12 cellular contexts compared by ENCODE assay signal in genomic region chr11:46697303-46697702, GRCh38. TPM values are rescaled to one million over a fixed set of nuclear protein-coding genes. Genes with fewer than 3 reads are reported as not detected.
A peak's percentile ranks its signal among the peaks of the same experiment; 100 is the strongest.
DNase-seq lines count a peak whose midpoint lies in the region; ATAC-seq and TF ChIP-seq lines count a peak whose summit lies in the region.
"Had no signal": no experiment of that assay in that cellular context is flagged by ENCODE, and none has a peak within 500 bp of the region (broad histone marks: within the 10 kb centered on the region; RNA-seq: fewer than 3 reads in every experiment).

No MANE protein-coding gene starts in this region.

- no peaks in the 10 kb centered on the region for H3K27me3 Mint-ChIP-seq in activated CD8-positive, alpha-beta T cell treated with anti-CD3 and anti-CD28 coated beads, Interleukin-2, amount 10 ng/mL, durations not matched to agents 7 days and 5 days (ENCODE audit: low read depth)
- H3K27me3 Mint-ChIP-seq in T-helper 2 cell treated with Interferon-gamma antibody and Interleukin-4, amounts not matched to agents 5 μg/mL and 100 μg/mL, for 36 hours (ENCODE audit: low read depth): no peaks in the 10 kb centered on the region

- intact Hi-C loops in left ventricle myocardium inferior (cut with micrococcal nuclease) (no loop called here), psoas muscle (cut with DNase I) (no loop called here)

- no peak for ATAC-seq in activated CD8-positive, alpha-beta T cell treated with anti-CD3 and anti-CD28 coated beads, Interleukin-2, amount 10 ng/mL, durations not matched to agents 7 days and 5 days
- no peak for ATAC-seq in psoas muscle
- ATAC-seq in GM21515 (IDR thresholded peaks at IDR 0.05; ENCODE audit: unreplicated experiment): no peak
- no peak for ATAC-seq in foreskin keratinocyte
- ATAC-seq: left lung had no signal

- POLR2A ChIA-PET in HEK293 (lab: Yijun Ruan, JAX): no interaction called here
- POLR2A ChIA-PET in activated CD8-positive, alpha-beta T cell treated with anti-CD3 and anti-CD28 coated beads, Interleukin-2, amount 10 ng/mL, durations not matched to agents 7 days and 5 days (lab: Charles Lee): interaction anchor here (0.7 to 1.2 kb wide), 3 partner anchors 39 to 80 kb away, joined by 3 to 4 read pairs (median 3); partner anchors contain the start of genes ATG13 and HARBI1

- H3K27me3 ChIP-seq in left ventricle myocardium inferior (ENCODE audit: low read depth): no peaks in the 10 kb centered on the region
- no peaks in the 10 kb centered on the region for H3K27me3 ChIP-seq in psoas muscle (ENCODE audit: insufficient read depth in 3 of 3, low read length in 2 of 3)
- no peaks in the 10 kb centered on the region for H3K27me3 ChIP-seq in foreskin keratinocyte
- H3K27me3 ChIP-seq: left lung had no signal

- DNase-seq in activated CD8-positive, alpha-beta T cell treated with anti-CD3 and anti-CD28 coated beads, Interleukin-2, amount 10 ng/mL, durations not matched to agents 7 days and 5 days: no peak
- peak; percentile 43 for DNase-seq in left ventricle myocardium inferior
- no peak for DNase-seq in psoas muscle
- no peak for DNase-seq in foreskin keratinocyte
- no peak for DNase-seq in T-helper 2 cell
- DNase-seq in T-helper 2 cell treated with Interferon-gamma antibody and Interleukin-4, amounts not matched to agents 5 μg/mL and 100 μg/mL, for 36 hours (ENCODE audit: low spot score): no peak
- DNase-seq: activated CD4-positive, alpha-beta T cell treated with anti-CD3 and anti-CD28 coated beads, Interleukin-2, amount 50 U/mL, for 48 hours; left lung; MM.1S; stimulated activated CD4-positive, alpha-beta T cell treated with anti-CD3 and anti-CD28 coated beads, Interleukin-4, amount 100 ng/mL, for 4 hours had no signal

- no peak overlapping the region for H3K4me3 Mint-ChIP-seq in activated CD8-positive, alpha-beta T cell treated with anti-CD3 and anti-CD28 coated beads, Interleukin-2, amount 10 ng/mL, durations not matched to agents 7 days and 5 days
- H3K4me3 Mint-ChIP-seq in T-helper 2 cell treated with Interferon-gamma antibody and Interleukin-4, amounts not matched to agents 5 μg/mL and 100 μg/mL, for 36 hours: no peak overlapping the region

- H3K36me3 Mint-ChIP-seq in activated CD8-positive, alpha-beta T cell treated with anti-CD3 and anti-CD28 coated beads, Interleukin-2, amount 10 ng/mL, durations not matched to agents 7 days and 5 days (ENCODE audit: low read depth): peaks cover 45% of the 10 kb centered on the region
- peaks cover 38% of the 10 kb centered on the region for H3K36me3 Mint-ChIP-seq in T-helper 2 cell treated with Interferon-gamma antibody and Interleukin-4, amounts not matched to agents 5 μg/mL and 100 μg/mL, for 36 hours (ENCODE audit: low read depth)

- peaks cover 4 to 39% of the 10 kb centered on the region in 2 experiments; a peak in 2 of 3 replicates for H3K36me3 ChIP-seq in HEK293 (ENCODE audit: control insufficient read depth in 2 of 2, insufficient read depth in 1 of 2, low read length in 2 of 2)
- peaks cover 39% of the 10 kb centered on the region for H3K36me3 ChIP-seq in left ventricle myocardium inferior
- H3K36me3 ChIP-seq in psoas muscle (ENCODE audit: insufficient read depth in 1 of 2, low read depth in 1 of 2): peaks cover 3 to 43% of the 10 kb centered on the region in 2 donors

- H3K4me1 ChIP-seq in HEK293 (ENCODE audit: control insufficient read depth, insufficient read depth, low read length) (no peaks in the 10 kb centered on the region), left ventricle myocardium inferior (peaks cover 87% of the 10 kb centered on the region), psoas muscle (peaks cover 52% of the 10 kb centered on the region), foreskin keratinocyte (peaks cover 6% of the 10 kb centered on the region)

- H3K27ac Mint-ChIP-seq in activated CD8-positive, alpha-beta T cell treated with anti-CD3 and anti-CD28 coated beads, Interleukin-2, amount 10 ng/mL, durations not matched to agents 7 days and 5 days: peak overlapping the region; percentile 8
- H3K27ac Mint-ChIP-seq in T-helper 2 cell treated with Interferon-gamma antibody and Interleukin-4, amounts not matched to agents 5 μg/mL and 100 μg/mL, for 36 hours: no peak overlapping the region

- H3K4me1 Mint-ChIP-seq in activated CD8-positive, alpha-beta T cell treated with anti-CD3 and anti-CD28 coated beads, Interleukin-2, amount 10 ng/mL, durations not matched to agents 7 days and 5 days (ENCODE audit: low read depth): peaks cover 47% of the 10 kb centered on the region
- H3K4me1 Mint-ChIP-seq in T-helper 2 cell treated with Interferon-gamma antibody and Interleukin-4, amounts not matched to agents 5 μg/mL and 100 μg/mL, for 36 hours (ENCODE audit: low read depth): peaks cover 24% of the 10 kb centered on the region

- H3K9me3 ChIP-seq in HEK293 (ENCODE audit: control insufficient read depth, insufficient read depth, low read depth, low read length) (no peaks in the 10 kb centered on the region), left ventricle myocardium inferior (replicated peaks) (no peaks in the 10 kb centered on the region), psoas muscle (no peaks in the 10 kb centered on the region)
- H3K9me3 ChIP-seq: left lung had no signal

- H3K4me3 ChIP-seq in HEK293 (ENCODE audit: low read depth, low read length) (no peak overlapping the region), left ventricle myocardium inferior (peak overlapping the region; percentile 89), psoas muscle (no peak overlapping the region)
- H3K4me3 ChIP-seq: left lung had no signal

- CTCF ChIA-PET in HEK293 (lab: Yijun Ruan, JAX): interaction anchor here (0.6 kb wide), 1 partner anchor 80 kb away, joined by 3 read pairs; the partner anchor contains the start of genes ATG13 and HARBI1
- CTCF ChIA-PET in activated CD8-positive, alpha-beta T cell treated with anti-CD3 and anti-CD28 coated beads, Interleukin-2, amount 10 ng/mL, durations not matched to agents 7 days and 5 days (lab: Charles Lee): no interaction called here

- H3K9me3 Mint-ChIP-seq in activated CD8-positive, alpha-beta T cell treated with anti-CD3 and anti-CD28 coated beads, Interleukin-2, amount 10 ng/mL, durations not matched to agents 7 days and 5 days (ENCODE audit: insufficient read depth): no peaks in the 10 kb centered on the region
- no peaks in the 10 kb centered on the region for H3K9me3 Mint-ChIP-seq in T-helper 2 cell treated with Interferon-gamma antibody and Interleukin-4, amounts not matched to agents 5 μg/mL and 100 μg/mL, for 36 hours

- H3K27ac ChIP-seq in HEK293 (ENCODE audit: extremely low read depth, low read depth, low read length): no peak overlapping the region
- H3K27ac ChIP-seq in left ventricle myocardium inferior (replicated peaks): peak overlapping the region; percentile 96
- peak overlapping the region; percentile 81 for H3K27ac ChIP-seq in psoas muscle
- no peak overlapping the region for H3K27ac ChIP-seq in foreskin keratinocyte
- H3K27ac ChIP-seq: left lung had no signal

- no peak for TF ChIP-seq CTCF in HEK293 (tag by site-specific recombination; IDR thresholded peaks at IDR 0.05)
- TF ChIP-seq CTCF in left ventricle myocardium inferior (IDR thresholded peaks at IDR 0.05; ENCODE audit: borderline replicate concordance): no peak
- no peak for TF ChIP-seq CTCF in psoas muscle (IDR thresholded peaks at IDR 0.05)
- TF ChIP-seq CTCF in foreskin keratinocyte (conservative IDR thresholded peaks at IDR 0.05): no peak

- 47 to 68% (median 60%) methylated on average over 3 of the region's 3 CpGs for WGBS in psoas muscle, 3 donors

TF ChIP-seq in HEK293, 187 proteins besides CTCF, POLR2A, EP300 and RAD21:
- no peak for TF ChIP-seq ZNF610 (tag by site-specific recombination; IDR thresholded peaks at IDR 0.05; ENCODE audit: borderline replicate concordance)
- TF ChIP-seq MYNN (tag by site-specific recombination; IDR thresholded peaks at IDR 0.05; ENCODE audit: borderline replicate concordance): peak; percentile 61; the same call in 1 of the 2 replicates

RNA-seq across cellular contexts. Expression of gene ARHGAP1, which starts 3.1 kb away (rescaled TPM):
- total RNA-seq in activated CD8-positive, alpha-beta T cell treated with anti-CD3 and anti-CD28 coated beads, Interleukin-2, amount 10 ng/mL, durations not matched to agents 7 days and 5 days: 10 to 100 TPM; 69.1 to 71.3 TPM
- total RNA-seq in left ventricle myocardium inferior (101 TPM), psoas muscle (10 to 100 TPM; 24.9 to 36.1 (median 31.4) TPM), foreskin keratinocyte (53.5 and 55.5 TPM in 2 replicates)
- polyA plus RNA-seq in psoas muscle (10 to 100 TPM; 12.5 to 27.7 (median 20.4) TPM), foreskin keratinocyte (42.3 and 43.4 TPM in 2 replicates)

RNA-seq across cellular contexts. Expression of gene ZNF408, which starts 3.5 kb away (rescaled TPM):
- 10 to 100 TPM; 15.8 to 16.1 TPM for total RNA-seq in activated CD8-positive, alpha-beta T cell treated with anti-CD3 and anti-CD28 coated beads, Interleukin-2, amount 10 ng/mL, durations not matched to agents 7 days and 5 days
- total RNA-seq in left ventricle myocardium inferior: 7.3 TPM
- total RNA-seq in psoas muscle: 10 to 100 TPM in 2 of 4 donors, 1 to 10 TPM in 2; 5.0 to 15.0 (median 9.8) TPM
- 10 to 100 TPM in 1 of 3 donors, 1 to 10 TPM in 2; 9.6 to 12.7 (median 9.9) TPM for polyA plus RNA-seq in psoas muscle
- total RNA-seq in foreskin keratinocyte: 9.5 and 10.0 TPM in 2 replicates
- 9.5 and 10.9 TPM in 2 replicates for polyA plus RNA-seq in foreskin keratinocyte

RNA-seq across cellular contexts. Expression of gene F2, which starts 21.7 kb away (rescaled TPM):
- under 1 TPM in 1 of 2 experiments, not detected in 1; 0.16 TPM for total RNA-seq in activated CD8-positive, alpha-beta T cell treated with anti-CD3 and anti-CD28 coated beads, Interleukin-2, amount 10 ng/mL, durations not matched to agents 7 days and 5 days
- not detected for total RNA-seq in left ventricle myocardium inferior
- under 1 TPM in 2 of 4 donors, not detected in 2; 0.16 to 0.26 TPM for total RNA-seq in psoas muscle
- under 1 TPM in 2 of 3 donors, not detected in 1; 0.04 to 0.56 TPM for polyA plus RNA-seq in psoas muscle
- not detected in 2 replicates for total RNA-seq in foreskin keratinocyte
- 0.03 TPM in 1 of 2 replicates, not detected in the other for polyA plus RNA-seq in foreskin keratinocyte
- total RNA-seq: left lung had no signal

Comparison
In these comparisons a context has a peak if more than half of its experiments do, and no peak if none do; other contexts are left out.
1. H3K27ac ChIP-seq: peak in left ventricle myocardium inferior (single experiment) and psoas muscle (single experiment); none in HEK293 (single experiment) and foreskin keratinocyte (single experiment).